Comparison of ENCODE assay signal across 2 cellular contexts in the genomic region with DNA sequence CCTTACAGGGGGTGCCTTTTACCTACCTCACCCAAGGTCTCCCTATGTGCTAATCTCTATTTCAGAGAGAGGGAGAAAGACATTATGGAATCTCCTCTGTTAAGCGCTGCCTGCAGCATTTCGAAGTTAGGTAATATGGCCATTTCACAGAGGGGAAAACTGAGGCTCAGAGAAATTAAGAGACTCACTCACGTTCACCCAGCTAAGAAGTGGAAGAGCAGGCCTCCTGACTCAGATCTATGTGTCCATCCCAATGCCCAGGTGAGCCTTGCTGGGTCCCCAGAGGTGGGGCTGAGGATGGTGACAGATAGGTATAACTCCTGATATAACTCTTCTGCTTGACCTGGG.
TF ChIP-seq lines count a peak whose summit lies in the region.

No MANE protein-coding gene starts in this region.

TF ChIP-seq in IMR-90, 13 proteins besides CTCF, POLR2A, EP300 and RAD21:
- TF ChIP-seq NFE2L2 (IDR thresholded peaks at IDR 0.05; ENCODE audit: low read depth, low read length) (no peak), MAFK (IDR thresholded peaks at IDR 0.05; ENCODE audit: low read depth, low read length) (no peak), FOS (IDR thresholded peaks at IDR 0.05; ENCODE audit: low read depth, low read length) (no peak)

TF ChIP-seq in H1, 55 proteins besides CTCF, POLR2A, EP300 and RAD21:
- TF ChIP-seq TBP (IDR thresholded peaks at IDR 0.05; ENCODE audit: low read depth, low read length): no peak
- peak; percentile 81 for TF ChIP-seq KDM1A (IDR thresholded peaks at IDR 0.05; ENCODE audit: borderline replicate concordance, low read length)
